9 cellular contexts compared by ENCODE assay signal in the genomic region with DNA sequence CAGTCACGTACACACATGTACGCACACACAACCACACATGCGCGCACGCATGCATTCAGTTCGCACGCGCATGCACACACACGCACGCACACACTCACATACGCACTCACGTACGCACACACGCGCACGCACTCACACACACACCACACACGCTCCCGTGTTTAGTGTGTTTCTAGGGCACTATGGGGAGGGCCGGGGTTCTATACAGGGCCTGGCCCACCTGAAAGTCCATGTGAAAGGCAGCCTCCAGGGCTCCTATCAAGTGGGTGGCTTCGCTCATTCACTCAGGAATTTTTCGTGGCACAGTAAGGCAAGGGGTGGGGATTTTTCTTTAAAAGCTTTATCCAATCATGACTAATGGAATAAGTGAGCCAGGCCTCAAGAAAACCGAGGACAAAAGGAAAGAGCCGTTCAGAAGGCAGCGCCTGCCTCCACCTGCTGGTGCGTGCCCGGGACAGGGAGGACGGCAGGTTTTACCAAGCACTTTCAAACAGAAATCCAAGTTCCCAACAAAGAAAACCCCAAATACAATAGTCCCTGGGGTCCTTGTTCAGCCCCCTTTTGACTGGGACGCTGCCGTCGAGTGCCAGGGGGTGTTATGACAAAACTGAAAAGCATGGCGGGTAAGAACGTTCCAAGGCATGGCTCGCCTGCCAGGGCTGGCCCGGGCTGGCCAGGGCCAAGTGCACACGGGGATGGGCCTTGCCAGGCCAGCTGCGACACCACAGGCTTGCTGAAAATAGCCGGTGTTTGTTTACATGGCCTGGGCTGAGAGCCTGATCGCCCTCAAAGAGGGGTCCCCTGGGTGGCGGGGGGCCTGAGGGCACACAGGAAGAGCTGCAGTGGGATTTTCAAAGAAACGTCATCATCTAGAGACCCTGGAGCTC.
DNase-seq lines count a peak whose midpoint lies in the region; ATAC-seq, FAIRE-seq and TF ChIP-seq lines count a peak whose summit lies in the region.
"Had no signal": no experiment of that assay in that cellular context is flagged by ENCODE, and none has a peak within 500 bp of the region (broad histone marks: within the 10 kb centered on the region; RNA-seq: fewer than 3 reads in every experiment).

No MANE protein-coding gene starts in this region.

- no peak for FAIRE-seq in RCC 7860 (lab: Jason Lieb, UNC)
- FAIRE-seq: islet of Langerhans had no signal

- DNase-seq in AG20443 (ENCODE audit: low spot score) (peak; percentile 38), NCI-H1436 (lab: John Stamatoyannopoulos, UW) (peak; percentile 66), germinal center (ENCODE audit: low spot score) (no peak), SW480 (ENCODE audit: low spot score) (no peak), RCC 7860 (ENCODE audit: low spot score) (no peak), islet precursor cell (no peak)

- H3K4me3 Mint-ChIP-seq in nephron, result no peak overlapping the region

- peaks cover 5% of the 10 kb centered on the region for H3K27me3 Mint-ChIP-seq in nephron (ENCODE audit: low read depth)

- no peak for TF ChIP-seq CTCF in nephron (IDR thresholded peaks at IDR 0.05; ENCODE audit: unreplicated experiment in 3 of 3)

- H3K36me3 Mint-ChIP-seq in nephron (ENCODE audit: low read depth), result no peaks in the 10 kb centered on the region

- H3K4me1 Mint-ChIP-seq in nephron, result peaks cover 85% of the 10 kb centered on the region

- no peaks in the 10 kb centered on the region for H3K9me3 Mint-ChIP-seq in nephron

- peak; percentile 91 for ATAC-seq in esophagus mucosa

- H3K27ac Mint-ChIP-seq in nephron, result peak overlapping the region; percentile 43 to 79 (median 54)

Comparison
In these comparisons a context has a peak if more than half of its experiments do, and no peak if none do; other contexts are left out.
1. DNase-seq: peak in AG20443 (single experiment) and NCI-H1436 (single experiment); none in germinal center (single experiment), SW480 (single experiment), RCC 7860 (single experiment) and islet precursor cell (single experiment).